ENCODE assay signal across 34 cellular contexts in the genomic region with DNA sequence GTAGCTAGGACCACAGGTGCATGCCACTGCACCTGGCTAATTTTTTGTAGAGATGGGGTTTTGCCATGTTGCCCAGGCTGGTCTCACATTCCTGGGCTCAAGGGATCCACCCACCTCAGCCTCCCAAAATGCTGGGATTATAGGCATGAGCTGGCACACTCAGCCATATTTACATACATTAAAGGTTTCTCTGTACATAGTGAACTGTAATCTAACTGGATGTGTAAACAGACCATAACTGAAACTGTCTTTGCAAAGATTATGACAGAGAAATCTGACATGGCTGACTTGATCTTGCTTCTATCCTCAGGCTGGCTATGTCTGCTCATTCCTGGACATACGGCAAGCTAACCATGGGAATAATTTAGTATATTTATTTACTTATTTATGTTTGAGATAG.
"Had no signal": no experiment of that assay in that cellular context is flagged by ENCODE, and none has a peak within 500 bp of the region (broad histone marks: within the 10 kb centered on the region; RNA-seq: fewer than 3 reads in every experiment).

No MANE protein-coding gene starts in this region.

- DNase-seq: Kasumi-1, MG63, MM.1S, MV-4-11, NCI-H1048, NCI-H1092, NCI-H1092 treated with DMSO at 0.1 percent for 48 hours, NCI-H1105, NCI-H1105 treated with DMSO at 0.1 percent for 48 hours, NCI-H1417, NCI-H1417 treated with DMSO at 0.1 percent for 48 hours, NCI-H1436, NCI-H1436 treated with DMSO at 0.1 percent for 48 hours, NCI-H146, NCI-H1694, NCI-H1694 treated with DMSO at 0.1 percent for 48 hours, NCI-H187, NCI-H187 treated with DMSO at 0.1 percent for 48 hours, NCI-H1930, NCI-H2029, NCI-H2029 treated with DMSO at 0.1 percent for 48 hours, NCI-H2081, NCI-H2081 treated with DMSO at 0.1 percent for 48 hours, NCI-H2107, NCI-H2171, NCI-H2171 treated with DMSO at 0.1 percent for 48 hours, NCI-H2227 treated with DMSO at 0.1 percent for 48 hours, NCI-H226, NCI-H345, NCI-H446, NCI-H446 treated with DMSO at 0.1 percent for 48 hours, NCI-H510A, NCI-H510A treated with DMSO at 0.1 percent for 48 hours, NCI-H524 had no signal

- H3K27me3 ChIP-seq: MG63 had no signal

- H3K36me3 ChIP-seq: MG63 had no signal

- H3K4me3 ChIP-seq: MG63 had no signal
